Comparison of ENCODE assay signal across 12 cellular contexts in the genomic region with DNA sequence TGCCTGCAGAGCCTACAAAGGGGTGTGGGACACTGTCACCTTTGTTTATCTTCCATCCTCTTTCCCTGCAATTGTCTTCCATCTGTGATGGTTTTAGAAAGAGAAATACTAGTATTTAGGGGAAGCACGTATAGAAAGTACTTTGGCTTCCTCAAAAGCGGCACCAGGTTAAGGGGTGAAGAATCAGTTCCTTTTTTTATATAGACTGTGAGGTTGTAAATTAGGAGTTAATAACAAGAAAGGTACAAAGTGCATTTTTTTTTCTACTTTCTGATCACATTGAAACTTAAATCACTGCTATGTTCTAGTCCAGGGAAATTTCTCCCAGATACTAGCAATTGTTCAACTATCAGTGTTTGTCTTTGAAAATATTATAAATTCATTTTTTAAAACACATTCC.
DNase-seq lines count a peak whose midpoint lies in the region; ATAC-seq, FAIRE-seq and TF ChIP-seq lines count a peak whose summit lies in the region.
"Had no signal": no experiment of that assay in that cellular context is flagged by ENCODE, and none has a peak within 500 bp of the region (broad histone marks: within the 10 kb centered on the region; RNA-seq: fewer than 3 reads in every experiment).

No MANE protein-coding gene starts in this region.

- peak; percentile 79 for ATAC-seq in HG02610 (IDR thresholded peaks at IDR 0.05; ENCODE audit: unreplicated experiment)
- peak; percentile 93 for ATAC-seq in HG03432 (IDR thresholded peaks at IDR 0.05; ENCODE audit: unreplicated experiment)
- ATAC-seq in stimulated activated naive B cell treated with anti-CD40 and anti-IgM and Interleukin-4, amounts not matched to agents 10 μg/mL and 1 μg/mL and 100 μg/mL, for 72 hours (replicated peaks), result peak; percentile 96 to 98

- no peak for TF ChIP-seq CTCF in ascending aorta (IDR thresholded peaks at IDR 0.05)

- no peaks in the 10 kb centered on the region for H3K4me1 ChIP-seq in ascending aorta
- H3K4me1 ChIP-seq: sigmoid colon had no signal

- H3K27me3 Mint-ChIP-seq in stimulated activated naive B cell treated with anti-CD40 and anti-IgM and Interleukin-4, amounts not matched to agents 10 μg/mL and 1 μg/mL and 100 μg/mL, for 72 hours, result peaks cover 16 to 17% of the 10 kb centered on the region in 2 donors

- DNase-seq in GM19239 (ENCODE audit: insufficient read length, low spot score) (peak; percentile 10), NCI-H187 (lab: John Stamatoyannopoulos, UW) (no peak), NCI-H2227 treated with DMSO at 0.1 percent for 48 hours (lab: John Stamatoyannopoulos, UW) (no peak), ascending aorta (ENCODE audit: low spot score in 2 of 2) (no peak)
- DNase-seq in stimulated activated naive B cell treated with anti-CD40 and anti-IgM and Interleukin-4, amounts not matched to agents 10 μg/mL and 1 μg/mL and 100 μg/mL, for 72 hours, result peak; percentile 8
- DNase-seq: activated naive CD4-positive, alpha-beta T cell treated with anti-CD3 and anti-CD28 coated beads, Interleukin-2, amount 10 ng/mL, durations not matched to agents 7 days and 5 days; dermis blood vessel endothelial cell; hypothalamus; NCI-H1436; sigmoid colon had no signal

- no peaks in the 10 kb centered on the region for H3K9me3 ChIP-seq in ascending aorta
- H3K9me3 ChIP-seq: sigmoid colon had no signal

- no peak overlapping the region for H3K4me3 ChIP-seq in ascending aorta
- H3K4me3 ChIP-seq: sigmoid colon had no signal

- H3K27ac ChIP-seq in ascending aorta, result no peak overlapping the region
- H3K27ac ChIP-seq: sigmoid colon had no signal

- peak overlapping the region; percentile 11 for H3K27ac Mint-ChIP-seq in stimulated activated naive B cell treated with anti-CD40 and anti-IgM and Interleukin-4, amounts not matched to agents 10 μg/mL and 1 μg/mL and 100 μg/mL, for 72 hours
- H3K27ac Mint-ChIP-seq: activated naive CD4-positive, alpha-beta T cell treated with anti-CD3 and anti-CD28 coated beads, Interleukin-2, amount 10 ng/mL, durations not matched to agents 7 days and 5 days had no signal

- peak; percentile 51 for FAIRE-seq in GM19239 (lab: Jason Lieb, UNC)

- no peaks in the 10 kb centered on the region for H3K36me3 ChIP-seq in ascending aorta
- H3K36me3 ChIP-seq: sigmoid colon had no signal

- intact Hi-C loops in ascending aorta (cut with DNase I), result no loop called here

- peaks cover 6 to 13% of the 10 kb centered on the region in 2 donors for H3K4me1 Mint-ChIP-seq in stimulated activated naive B cell treated with anti-CD40 and anti-IgM and Interleukin-4, amounts not matched to agents 10 μg/mL and 1 μg/mL and 100 μg/mL, for 72 hours
- H3K4me1 Mint-ChIP-seq: activated naive CD4-positive, alpha-beta T cell treated with anti-CD3 and anti-CD28 coated beads, Interleukin-2, amount 10 ng/mL, durations not matched to agents 7 days and 5 days had no signal

- H3K36me3 Mint-ChIP-seq in stimulated activated naive B cell treated with anti-CD40 and anti-IgM and Interleukin-4, amounts not matched to agents 10 μg/mL and 1 μg/mL and 100 μg/mL, for 72 hours, result no peaks in the 10 kb centered on the region
- H3K36me3 Mint-ChIP-seq: activated naive CD4-positive, alpha-beta T cell treated with anti-CD3 and anti-CD28 coated beads, Interleukin-2, amount 10 ng/mL, durations not matched to agents 7 days and 5 days had no signal

- no peaks in the 10 kb centered on the region for H3K27me3 ChIP-seq in ascending aorta

- H3K4me3 Mint-ChIP-seq in stimulated activated naive B cell treated with anti-CD40 and anti-IgM and Interleukin-4, amounts not matched to agents 10 μg/mL and 1 μg/mL and 100 μg/mL, for 72 hours, result peak overlapping the region in 1 of 2 donors; percentile 18
- H3K4me3 Mint-ChIP-seq: activated naive CD4-positive, alpha-beta T cell treated with anti-CD3 and anti-CD28 coated beads, Interleukin-2, amount 10 ng/mL, durations not matched to agents 7 days and 5 days had no signal

- H3K9me3 Mint-ChIP-seq in stimulated activated naive B cell treated with anti-CD40 and anti-IgM and Interleukin-4, amounts not matched to agents 10 μg/mL and 1 μg/mL and 100 μg/mL, for 72 hours, result no peaks in the 10 kb centered on the region
- H3K9me3 Mint-ChIP-seq: activated naive CD4-positive, alpha-beta T cell treated with anti-CD3 and anti-CD28 coated beads, Interleukin-2, amount 10 ng/mL, durations not matched to agents 7 days and 5 days had no signal

Comparison
In these comparisons a context has a peak if more than half of its experiments do, and no peak if none do; other contexts are left out.
1. DNase-seq: peak in GM19239 (single experiment) and stimulated activated naive B cell treated with anti-CD40 and anti-IgM and Interleukin-4, amounts not matched to agents 10 μg/mL and 1 μg/mL and 100 μg/mL, for 72 hours (single experiment); none in NCI-H187 (0 of 2), NCI-H2227 treated with DMSO at 0.1 percent for 48 hours (single experiment) and ascending aorta (0 of 2).
2. Peak in every context shown above with its lines, with median percentiles within 50 percentile points of each other: ATAC-seq.